10 cellular contexts compared by ENCODE assay signal in genomic region chr1:22114083-22115012, GRCh38. TPM values are rescaled to one million over a fixed set of nuclear protein-coding genes. Genes with fewer than 3 reads are reported as not detected.
A peak's percentile ranks its signal among the peaks of the same experiment; 100 is the strongest.
DNase-seq lines count a peak whose midpoint lies in the region; ATAC-seq and TF ChIP-seq lines count a peak whose summit lies in the region.
"Had no signal": no experiment of that assay in that cellular context is flagged by ENCODE, and none has a peak within 500 bp of the region (broad histone marks: within the 10 kb centered on the region; RNA-seq: fewer than 3 reads in every experiment).

No MANE protein-coding gene starts in this region.

- no peaks in the 10 kb centered on the region for H3K9me2 ChIP-seq in GM23248 (ENCODE audit: insufficient read depth)

- intact Hi-C loops in left cardiac atrium (cut with DNase I), result no loop called here

- POLR2A ChIA-PET in activated CD8-positive, alpha-beta T cell treated with anti-CD3 and anti-CD28 coated beads, Interleukin-2, amount 10 ng/mL, durations not matched to agents 7 days and 5 days (lab: Charles Lee), result interaction anchor here (0.7 kb wide), 1 partner anchor 9 kb away, joined by 3 read pairs; no protein-coding TSS in a partner anchor

- no peak overlapping the region for H3K27ac ChIP-seq in GM23248

- no peak for ATAC-seq in activated CD8-positive, alpha-beta T cell treated with anti-CD3 and anti-CD28 coated beads, Interleukin-2, amount 10 ng/mL, durations not matched to agents 7 days and 5 days
- ATAC-seq in left cardiac atrium, result peak; percentile 32 to 73
- ATAC-seq in GM19452 (IDR thresholded peaks at IDR 0.05; ENCODE audit: unreplicated experiment), result no peak
- no peak for ATAC-seq in GM18907 (IDR thresholded peaks at IDR 0.05; ENCODE audit: unreplicated experiment)
- no peak for ATAC-seq in GM18870 (IDR thresholded peaks at IDR 0.05; ENCODE audit: unreplicated experiment)

- H3K36me3 Mint-ChIP-seq in activated CD8-positive, alpha-beta T cell treated with anti-CD3 and anti-CD28 coated beads, Interleukin-2, amount 10 ng/mL, durations not matched to agents 7 days and 5 days (ENCODE audit: low read depth), result peaks cover 35% of the 10 kb centered on the region
- no peaks in the 10 kb centered on the region for H3K36me3 Mint-ChIP-seq in glutamatergic neuron (ENCODE audit: unreplicated experiment)

- in situ Hi-C loops in GM23248 (cut with MboI), result loop anchor here (10.0 kb wide), 1 partner anchor 300 kb away; no protein-coding TSS in a partner anchor

- H3K27me3 ChIP-seq in GM23248 (replicated peaks; ENCODE audit: insufficient read depth), result no peaks in the 10 kb centered on the region

- no peaks in the 10 kb centered on the region; the same call in 1 of the 2 replicates for H3K36me3 ChIP-seq in GM23248 (ENCODE audit: low read depth)

- peaks cover 16% of the 10 kb centered on the region; the same call in 1 of the 2 replicates for H4K20me1 ChIP-seq in GM23248 (ENCODE audit: insufficient read depth)

- H3K4me1 ChIP-seq in GM23248 (ENCODE audit: insufficient read depth), result no peaks in the 10 kb centered on the region; the same call in 1 of the 2 replicates

- DNase-seq in GM23248 (peak; percentile 53), left cardiac atrium (peak; percentile 68), pons (ENCODE audit: low spot score) (peak; percentile 51), glutamatergic neuron (no peak)
- DNase-seq in activated CD8-positive, alpha-beta T cell treated with anti-CD3 and anti-CD28 coated beads, Interleukin-2, amount 10 ng/mL, durations not matched to agents 7 days and 5 days, result no peak
- DNase-seq: effector CD4-positive, alpha-beta T cell; stimulated activated CD8-positive, alpha-beta memory T cell treated with anti-CD3 and anti-CD28 coated beads, Interleukin-4, amount 100 ng/mL, for 48 hours had no signal

- no peak overlapping the region for H3K4me3 ChIP-seq in GM23248

- no peaks in the 10 kb centered on the region for H3K27me3 Mint-ChIP-seq in activated CD8-positive, alpha-beta T cell treated with anti-CD3 and anti-CD28 coated beads, Interleukin-2, amount 10 ng/mL, durations not matched to agents 7 days and 5 days (ENCODE audit: low read depth)
- peaks cover 10% of the 10 kb centered on the region for H3K27me3 Mint-ChIP-seq in glutamatergic neuron (ENCODE audit: unreplicated experiment)

- CTCF ChIA-PET in activated CD8-positive, alpha-beta T cell treated with anti-CD3 and anti-CD28 coated beads, Interleukin-2, amount 10 ng/mL, durations not matched to agents 7 days and 5 days (lab: Charles Lee), result interaction anchor here (1.6 to 2.9 kb wide), 3 partner anchors 9 to 302 kb away, joined by 3 to 14 read pairs (median 5); no protein-coding TSS in a partner anchor

- no peak overlapping the region for H3K9ac ChIP-seq in GM23248

- peak overlapping the region; percentile 30 for H3K27ac Mint-ChIP-seq in activated CD8-positive, alpha-beta T cell treated with anti-CD3 and anti-CD28 coated beads, Interleukin-2, amount 10 ng/mL, durations not matched to agents 7 days and 5 days
- no peak overlapping the region for H3K27ac Mint-ChIP-seq in glutamatergic neuron (ENCODE audit: unreplicated experiment)

- peaks cover 6% of the 10 kb centered on the region; the same call in 1 of the 2 replicates for H3F3A ChIP-seq in GM23248 (ENCODE audit: insufficient read depth)

- no peak overlapping the region for H3K4me3 Mint-ChIP-seq in activated CD8-positive, alpha-beta T cell treated with anti-CD3 and anti-CD28 coated beads, Interleukin-2, amount 10 ng/mL, durations not matched to agents 7 days and 5 days
- H3K4me3 Mint-ChIP-seq in glutamatergic neuron (ENCODE audit: unreplicated experiment), result no peak overlapping the region

- no peaks in the 10 kb centered on the region for H3K9me3 ChIP-seq in GM23248 (ENCODE audit: low read depth)

- no peaks in the 10 kb centered on the region for H3K9me3 Mint-ChIP-seq in activated CD8-positive, alpha-beta T cell treated with anti-CD3 and anti-CD28 coated beads, Interleukin-2, amount 10 ng/mL, durations not matched to agents 7 days and 5 days (ENCODE audit: insufficient read depth)
- peaks cover 5% of the 10 kb centered on the region for H3K9me3 Mint-ChIP-seq in glutamatergic neuron (ENCODE audit: unreplicated experiment)

- H3K4me2 ChIP-seq in GM23248 (ENCODE audit: unreplicated experiment), result no peak overlapping the region

- TF ChIP-seq CTCF in glutamatergic neuron (IDR thresholded peaks at IDR 0.05; ENCODE audit: partially characterized antibody, unreplicated experiment), result no peak

- H2AFZ ChIP-seq in GM23248, result no peak overlapping the region

- H3K79me2 ChIP-seq in GM23248 (ENCODE audit: insufficient read depth), result peaks cover 88% of the 10 kb centered on the region

- 60 to 62% methylated on average over 18 of the region's 18 CpGs for WGBS in GM23248 (ENCODE audit: low coverage in 1 of 2, low lambda C conversion rate in 2 of 2, missing lambda C conversion rate in 2 of 2), 2 experiments

- H3K4me1 Mint-ChIP-seq in activated CD8-positive, alpha-beta T cell treated with anti-CD3 and anti-CD28 coated beads, Interleukin-2, amount 10 ng/mL, durations not matched to agents 7 days and 5 days (ENCODE audit: low read depth), result peaks cover 22% of the 10 kb centered on the region
- peaks cover 8% of the 10 kb centered on the region for H3K4me1 Mint-ChIP-seq in glutamatergic neuron (ENCODE audit: low read depth, unreplicated experiment)

RNA-seq across cellular contexts. Expression of gene WNT4, which starts 28.5 kb away (rescaled TPM):
- total RNA-seq in GM23248 (2014; rRNA removed; shearing (Covaris generic)), result 0.13 and 0.32 TPM in 2 replicates
- polyA plus RNA-seq in GM23248 (2016; fragmentation: Nextera tagmentation; extraction: Ambion mirVana), result 0.05 TPM in 1 of 2 replicates, not detected in the other
- total RNA-seq in activated CD8-positive, alpha-beta T cell treated with anti-CD3 and anti-CD28 coated beads, Interleukin-2, amount 10 ng/mL, durations not matched to agents 7 days and 5 days, result not detected
- total RNA-seq in left cardiac atrium (under 1 TPM in 1 of 2 donors, not detected in 1; 0.18 TPM), glutamatergic neuron (ENCODE audit: unreplicated experiment) (not detected)

Comparison
In these comparisons a context has a peak if more than half of its experiments do, and no peak if none do; other contexts are left out.
1. DNase-seq: peak in GM23248 (single experiment), left cardiac atrium (single experiment) and pons (single experiment); none in activated CD8-positive, alpha-beta T cell treated with anti-CD3 and anti-CD28 coated beads, Interleukin-2, amount 10 ng/mL, durations not matched to agents 7 days and 5 days (single experiment) and glutamatergic neuron (single experiment).
2. ATAC-seq: peak in left cardiac atrium (2 of 2); none in activated CD8-positive, alpha-beta T cell treated with anti-CD3 and anti-CD28 coated beads, Interleukin-2, amount 10 ng/mL, durations not matched to agents 7 days and 5 days (single experiment), GM19452 (single experiment), GM18907 (single experiment) and GM18870 (single experiment).